In the genomic region with DNA sequence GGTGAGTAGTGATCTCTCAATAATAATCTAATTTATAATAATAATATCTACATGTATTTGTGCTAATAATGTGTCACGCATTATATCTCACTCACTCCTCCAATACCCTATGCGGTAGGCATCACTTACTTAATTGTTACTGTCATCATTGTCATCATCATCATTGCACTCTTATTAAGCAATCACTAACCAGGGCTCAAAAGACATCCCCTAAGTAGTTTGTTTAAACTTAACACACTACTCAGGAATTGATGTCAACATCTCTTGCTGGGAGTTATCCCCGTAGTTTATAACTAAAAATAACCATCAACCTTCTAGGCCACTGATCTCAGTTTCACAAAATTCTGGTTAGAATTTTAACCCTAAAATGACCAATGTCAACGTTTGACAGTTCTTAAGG, we compare ENCODE assay signal across 18 cellular contexts. TPM values are rescaled to one million over a fixed set of nuclear protein-coding genes. Genes with fewer than 3 reads are reported as not detected.
DNase-seq lines count a peak whose midpoint lies in the region; ATAC-seq and TF ChIP-seq lines count a peak whose summit lies in the region.
"Had no signal": no experiment of that assay in that cellular context is flagged by ENCODE, and none has a peak within 500 bp of the region (broad histone marks: within the 10 kb centered on the region; RNA-seq: fewer than 3 reads in every experiment).

No MANE protein-coding gene starts in this region.

- H2BK20ac ChIP-seq in IMR-90 (ENCODE audit: low read depth, low read length) = no peak overlapping the region

- peaks cover 0 to 13% of the 10 kb centered on the region in 2 experiments; a peak in 1 of 4 replicates for H3K79me1 ChIP-seq in IMR-90 (ENCODE audit: low read depth in 1 of 2, low read length in 2 of 2)

- no peak overlapping the region for H3K23ac ChIP-seq in IMR-90 (ENCODE audit: low read depth, low read length)

- no peaks in the 10 kb centered on the region for H3K27me3 ChIP-seq in CD8-positive, alpha-beta T cell (ENCODE audit: insufficient read depth, low read length)
- H3K27me3 ChIP-seq in IMR-90 (ENCODE audit: control insufficient read depth, insufficient read depth, low read length) (no peaks in the 10 kb centered on the region), psoas muscle (ENCODE audit: insufficient read depth in 3 of 3, low read length in 2 of 3) (no peaks in the 10 kb centered on the region)
- H3K27me3 ChIP-seq: testis had no signal

- POLR2A ChIA-PET in CD8-positive, alpha-beta T cell (lab: Charles Lee) = interaction anchor here (0.7 kb wide), 1 partner anchor 41 kb away, joined by 3 read pairs; no protein-coding TSS in a partner anchor
- POLR2A ChIA-PET in IMR-90 (lab: Charles Lee; ENCODE audit: unreplicated experiment) = no interaction called here
- POLR2A ChIA-PET in WTC11 (lab: Charles Lee) = no interaction called here

- H4K8ac ChIP-seq in IMR-90 (ENCODE audit: low read depth in 2 of 2, low read length in 2 of 2) = no peak overlapping the region

- TF ChIP-seq RAD21 in IMR-90 (IDR thresholded peaks at IDR 0.05; ENCODE audit: low read length) = no peak

- H3K9ac ChIP-seq in IMR-90 (ENCODE audit: low read depth, low read length) = no peak overlapping the region

- H3K27me3 Mint-ChIP-seq in CD8-positive, alpha-beta T cell (ENCODE audit: low read depth) = no peaks in the 10 kb centered on the region
- no peaks in the 10 kb centered on the region for H3K27me3 Mint-ChIP-seq in WTC11 (ENCODE audit: low read depth)
- H3K27me3 Mint-ChIP-seq: dendritic cell treated with granulocyte-macrophage colony-stimulating factor and Interleukin-4, amounts not matched to agents 40 ng/mL and 50 ng/mL, for 4 days; stimulated activated memory B cell treated with anti-CD40 and anti-IgM and Interleukin-4, amounts not matched to agents 10 μg/mL and 1 μg/mL and 100 μg/mL, for 72 hours had no signal

- peaks cover 69% of the 10 kb centered on the region for H3K4me1 ChIP-seq in CD8-positive, alpha-beta T cell (ENCODE audit: insufficient read depth, low read length)
- H3K4me1 ChIP-seq in IMR-90 (ENCODE audit: control insufficient read depth, insufficient read depth, low read length) = peaks cover 2% of the 10 kb centered on the region; the same call in 1 of the 2 replicates
- H3K4me1 ChIP-seq in psoas muscle = peaks cover 91% of the 10 kb centered on the region
- H3K4me1 ChIP-seq: testis had no signal

- in situ Hi-C loops in IMR-90 (cut with MboI; ENCODE audit: low sequenced_read_pairs) = no loop called here

- H4K5ac ChIP-seq in IMR-90 (ENCODE audit: low read depth, low read length) = no peak overlapping the region

- no peak overlapping the region for H2BK120ac ChIP-seq in IMR-90 (ENCODE audit: low read depth, low read length)

- no peak overlapping the region for H3K4ac ChIP-seq in IMR-90 (ENCODE audit: low read depth, low read length)

- peaks cover 5% of the 10 kb centered on the region for H3K36me3 ChIP-seq in CD8-positive, alpha-beta T cell (ENCODE audit: insufficient read depth, low read length)
- H3K36me3 ChIP-seq in IMR-90 (ENCODE audit: control insufficient read depth, insufficient read depth, low read length) (no peaks in the 10 kb centered on the region), psoas muscle (ENCODE audit: insufficient read depth in 1 of 2, low read depth in 1 of 2) (peaks cover 0 to 9% of the 10 kb centered on the region in 2 donors)

- BruUV-seq in IMR-90 (replicated peaks; lab: Mats Ljungman, UMichigan) = no TSS peak

- CTCF ChIA-PET in CD8-positive, alpha-beta T cell (lab: Charles Lee) = interaction anchor here (1.5 to 9.9 kb wide), 3 partner anchors 15 to 381 kb away, joined by 5 to 50 read pairs (median 6); no protein-coding TSS in a partner anchor
- CTCF ChIA-PET in IMR-90 (lab: Yijun Ruan, JAX) = no interaction called here
- CTCF ChIA-PET in WTC11 (lab: Charles Lee) = interaction anchor here (0.7 to 3.0 kb wide), 2 partner anchors 15 kb away, joined by 5 to 19 read pairs; no protein-coding TSS in a partner anchor

- dilution Hi-C loops in IMR-90 (cut with HindIII; ENCODE audit: low sequenced_read_pairs, unreplicated experiment) = no loop called here

- H2BK5ac ChIP-seq in IMR-90 (ENCODE audit: low read depth, low read length, poor library complexity, severe bottlenecking) = no peak overlapping the region

- H3K36me3 Mint-ChIP-seq in CD8-positive, alpha-beta T cell = peaks cover 23% of the 10 kb centered on the region
- H3K36me3 Mint-ChIP-seq in WTC11 = no peaks in the 10 kb centered on the region
- H3K36me3 Mint-ChIP-seq: stimulated activated memory B cell treated with anti-CD40 and anti-IgM and Interleukin-4, amounts not matched to agents 10 μg/mL and 1 μg/mL and 100 μg/mL, for 72 hours had no signal

- intact Hi-C loops in CD8-positive, alpha-beta T cell (cut with DNase I, micrococcal nuclease) = no loop called here
- intact Hi-C loops in IMR-90 (cut with micrococcal nuclease) = no loop called here
- intact Hi-C loops in psoas muscle (cut with DNase I) = loop anchor here in 1 of 2 donors (10.0 kb wide), 1 partner anchor 851 kb away; the partner anchor contains the start of gene BNIP2

- no peaks in the 10 kb centered on the region for H3K9me3 ChIP-seq in CD8-positive, alpha-beta T cell (ENCODE audit: low read length)
- H3K9me3 ChIP-seq in IMR-90 (ENCODE audit: control insufficient read depth, insufficient read depth, low read length) = no peaks in the 10 kb centered on the region
- no peaks in the 10 kb centered on the region for H3K9me3 ChIP-seq in psoas muscle
- H3K9me3 ChIP-seq: testis had no signal

- H3K4me3 ChIP-seq in CD8-positive, alpha-beta T cell (ENCODE audit: low read depth, low read length) = no peak overlapping the region
- no peak overlapping the region for H3K4me3 ChIP-seq in IMR-90 (ENCODE audit: insufficient read depth, low read depth, low read length)
- no peak overlapping the region for H3K4me3 ChIP-seq in choroid plexus epithelial cell (ENCODE audit: low read depth, low read length)
- H3K4me3 ChIP-seq in psoas muscle = no peak overlapping the region
- H3K4me3 ChIP-seq: skin epidermis, testis had no signal

- DNase-seq in CD8-positive, alpha-beta T cell = no peak
- DNase-seq in IMR-90 (peak; percentile 64), choroid plexus epithelial cell (ENCODE audit: low read depth) (peak; percentile 19), psoas muscle (no peak), cortex of kidney (lab: John Stamatoyannopoulos, UW) (no peak), GDM1 (lab: John Stamatoyannopoulos, UW) (no peak), WTC11 (ENCODE audit: low spot score) (no peak)
- DNase-seq: activated naive CD4-positive, alpha-beta T cell treated with Interleukin-2 at 50 U/mL for 16 hours; DMS79 treated with DMSO at 0.1 percent for 48 hours; left ventricle myocardium superior; NCI-H1105; NCI-H2081; stimulated activated CD4-positive, alpha-beta T cell treated with anti-CD3 and anti-CD28 coated beads, Interleukin-2, amount 100 ng/mL, for 24 hours; testis; WERI-Rb-1 had no signal

- H3K4me2 ChIP-seq in IMR-90 (ENCODE audit: low read depth, low read length) = no peak overlapping the region

- H2AK5ac ChIP-seq in IMR-90 (ENCODE audit: low read depth, low read length) = no peak overlapping the region

- no peak overlapping the region for H3K56ac ChIP-seq in IMR-90 (ENCODE audit: extremely low read depth, insufficient read depth, low read length)

- peak; percentile 13 for ATAC-seq in CD8-positive, alpha-beta T cell
- ATAC-seq in IMR-90 (ENCODE audit: low read depth) = peak; percentile 79
- ATAC-seq in psoas muscle = peak; percentile 57 to 84 (median 80)
- ATAC-seq in WTC11 = no peak
- ATAC-seq: stimulated activated memory B cell treated with anti-CD40 and anti-IgM and Interleukin-4, amounts not matched to agents 10 μg/mL and 1 μg/mL and 100 μg/mL, for 72 hours had no signal

- peak overlapping the region; percentile 4 for H3K27ac Mint-ChIP-seq in CD8-positive, alpha-beta T cell
- H3K27ac Mint-ChIP-seq in WTC11 = no peak overlapping the region
- H3K27ac Mint-ChIP-seq: dendritic cell treated with granulocyte-macrophage colony-stimulating factor and Interleukin-4, amounts not matched to agents 40 ng/mL and 50 ng/mL, for 4 days; stimulated activated memory B cell treated with anti-CD40 and anti-IgM and Interleukin-4, amounts not matched to agents 10 μg/mL and 1 μg/mL and 100 μg/mL, for 72 hours had no signal

- no peaks in the 10 kb centered on the region; the same call in 1 of the 2 replicates for H3K9me1 ChIP-seq in IMR-90 (ENCODE audit: insufficient read depth, low read length)

- no peak for TF ChIP-seq POLR2A in IMR-90 (IDR thresholded peaks at IDR 0.05; ENCODE audit: low read depth, low read length)

- no peak overlapping the region for H3K14ac ChIP-seq in IMR-90 (replicated peaks; ENCODE audit: low read depth, low read length)

- no peak overlapping the region for H3K18ac ChIP-seq in IMR-90 (ENCODE audit: low read depth, low read length)

- no CpG with 5 or more reads among the region's 4 CpGs for WGBS in IMR-90 (ENCODE audit: extremely low coverage in 2 of 2, insufficient read length in 1 of 2), 2 experiments
- 56 to 63% (median 61%) methylated on average over 4 of the region's 4 CpGs for WGBS in psoas muscle, 3 donors

- no peak overlapping the region for H4K91ac ChIP-seq in IMR-90 (ENCODE audit: insufficient read depth, low read depth, low read length)

- H4K20me1 ChIP-seq in IMR-90 (ENCODE audit: insufficient read depth, low read length) = no peaks in the 10 kb centered on the region; the same call in 1 of the 2 replicates

- no peak overlapping the region for H3K4me3 Mint-ChIP-seq in CD8-positive, alpha-beta T cell
- H3K4me3 Mint-ChIP-seq in WTC11 = no peak overlapping the region
- H3K4me3 Mint-ChIP-seq: dendritic cell treated with granulocyte-macrophage colony-stimulating factor and Interleukin-4, amounts not matched to agents 40 ng/mL and 50 ng/mL, for 4 days; stimulated activated memory B cell treated with anti-CD40 and anti-IgM and Interleukin-4, amounts not matched to agents 10 μg/mL and 1 μg/mL and 100 μg/mL, for 72 hours had no signal

- peaks cover 91% of the 10 kb centered on the region for H3K4me1 Mint-ChIP-seq in CD8-positive, alpha-beta T cell (ENCODE audit: low read depth)
- H3K4me1 Mint-ChIP-seq in WTC11 = peaks cover 33% of the 10 kb centered on the region
- H3K4me1 Mint-ChIP-seq: stimulated activated memory B cell treated with anti-CD40 and anti-IgM and Interleukin-4, amounts not matched to agents 10 μg/mL and 1 μg/mL and 100 μg/mL, for 72 hours had no signal

- H3K9me3 Mint-ChIP-seq in CD8-positive, alpha-beta T cell = no peaks in the 10 kb centered on the region
- H3K9me3 Mint-ChIP-seq in WTC11 = no peaks in the 10 kb centered on the region
- H3K9me3 Mint-ChIP-seq: dendritic cell treated with granulocyte-macrophage colony-stimulating factor and Interleukin-4, amounts not matched to agents 40 ng/mL and 50 ng/mL, for 4 days; stimulated activated memory B cell treated with anti-CD40 and anti-IgM and Interleukin-4, amounts not matched to agents 10 μg/mL and 1 μg/mL and 100 μg/mL, for 72 hours had no signal

- H3K27ac ChIP-seq in CD8-positive, alpha-beta T cell (ENCODE audit: low read depth, low read length) = no peak overlapping the region
- H3K27ac ChIP-seq in IMR-90 (ENCODE audit: insufficient read depth, low read length) = no peak overlapping the region
- no peak overlapping the region for H3K27ac ChIP-seq in psoas muscle
- H3K27ac ChIP-seq: skin epidermis, testis, WERI-Rb-1 had no signal

- no peak overlapping the region for H2AFZ ChIP-seq in IMR-90 (replicated peaks; ENCODE audit: low read length, poor library complexity)

- H2BK15ac ChIP-seq in IMR-90 (ENCODE audit: low read depth, low read length) = no peak overlapping the region

- TF ChIP-seq CTCF in CD8-positive, alpha-beta T cell (IDR thresholded peaks at IDR 0.05) = no peak
- TF ChIP-seq CTCF in IMR-90 (conservative IDR thresholded peaks at IDR 0.05; ENCODE audit: low read depth, low read length) (no peak), choroid plexus epithelial cell (conservative IDR thresholded peaks at IDR 0.05; ENCODE audit: low read depth, low read length) (no peak), psoas muscle (IDR thresholded peaks at IDR 0.05) (no peak), WTC11 (IDR thresholded peaks at IDR 0.05) (no peak)

- H2AK9ac ChIP-seq in IMR-90 (replicated peaks; ENCODE audit: low read depth, low read length, poor library complexity) = no peak overlapping the region

RNA-seq across cellular contexts. Expression of gene ICE2, which starts 56.8 kb away (rescaled TPM):
- 10 to 100 TPM; 13.9 to 18.3 TPM for total RNA-seq in CD8-positive, alpha-beta T cell
- 21.1 and 22.8 TPM in 2 replicates for total RNA-seq in IMR-90 (2012; rRNA removed)
- 11.3 and 14.7 TPM in 2 replicates for polyA plus RNA-seq in IMR-90 (2012; rRNA removed)
- polyA plus RNA-seq in IMR-90 (2012; cell fraction: cytosol; rRNA removed) = 2.0 and 3.0 TPM in 2 replicates
- 3.6 and 24.3 TPM in 2 replicates for polyA plus RNA-seq in IMR-90 (2012; cell fraction: nucleus; rRNA removed; ENCODE audit: low replicate concordance)
- total RNA-seq in psoas muscle = 10 to 100 TPM; 20.0 to 25.9 (median 22.7) TPM
- polyA plus RNA-seq in psoas muscle = 10 to 100 TPM in 1 of 3 donors, 1 to 10 TPM in 2; 5.2 to 12.5 (median 6.6) TPM
- 76.9 to 84.3 TPM (median 77.5 TPM) in 3 replicates for total RNA-seq in WTC11 (2021)

Comparison
In these comparisons a context has a peak if more than half of its experiments do, and no peak if none do; other contexts are left out.
1. DNase-seq: peak in IMR-90 (single experiment) and choroid plexus epithelial cell (single experiment); none in CD8-positive, alpha-beta T cell (0 of 7), psoas muscle (0 of 2), cortex of kidney (single experiment), GDM1 (single experiment) and WTC11 (single experiment).